13 cellular contexts compared by ENCODE assay signal in the genomic region with DNA sequence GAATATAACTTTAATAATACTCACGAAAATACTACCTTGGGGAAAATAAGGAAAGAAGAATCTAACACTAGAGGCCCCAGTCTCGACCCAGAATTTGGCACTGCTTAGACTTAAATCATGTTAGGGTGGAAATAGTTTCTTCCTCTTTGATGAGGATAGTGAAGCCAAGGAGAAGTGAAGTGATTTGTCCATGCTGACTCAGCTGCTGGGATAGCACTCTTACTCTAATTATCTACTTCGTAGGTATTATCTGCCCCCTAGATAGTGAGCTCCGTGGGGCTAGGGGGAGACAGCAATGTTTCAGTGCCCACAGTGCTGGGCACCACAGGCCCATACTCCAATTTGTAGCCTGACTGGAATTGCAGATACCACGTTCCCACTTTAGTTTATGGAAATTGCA. TPM values are rescaled to one million over a fixed set of nuclear protein-coding genes. Genes with fewer than 3 reads are reported as not detected.
DNase-seq lines count a peak whose midpoint lies in the region; ATAC-seq, FAIRE-seq and TF ChIP-seq lines count a peak whose summit lies in the region.
"Had no signal": no experiment of that assay in that cellular context is flagged by ENCODE, and none has a peak within 500 bp of the region (broad histone marks: within the 10 kb centered on the region; RNA-seq: fewer than 3 reads in every experiment).

No MANE protein-coding gene starts in this region.

- H3K4me2 ChIP-seq in H9 (ENCODE audit: insufficient read depth, insufficient read length, low read length) (peak overlapping the region; percentile 83), keratinocyte (ENCODE audit: control insufficient read depth, extremely low read depth, insufficient read depth, low read depth, low read length) (peak overlapping the region; percentile 98)

- no peak overlapping the region for H3K23ac ChIP-seq in H9 (ENCODE audit: insufficient read length, low read depth, low read length)

- H3K14ac ChIP-seq in H9 (ENCODE audit: insufficient read depth, low read length), result no peak overlapping the region

- no peak overlapping the region for H4K8ac ChIP-seq in H9 (replicated peaks; ENCODE audit: insufficient read length, low read depth, low read length)

- peaks cover 22% of the 10 kb centered on the region for H3K23me2 ChIP-seq in H9 (ENCODE audit: insufficient read length, low read depth, low read length, poor library complexity, severe bottlenecking)

- no peak overlapping the region for H2BK120ac ChIP-seq in H9 (ENCODE audit: low read depth, low read length, poor library complexity, severe bottlenecking)

- H3K9me1 ChIP-seq in keratinocyte (ENCODE audit: control insufficient read depth, extremely low read depth, insufficient read depth, low read length), result no peaks in the 10 kb centered on the region

- no peaks in the 10 kb centered on the region for H3K79me1 ChIP-seq in H9 (ENCODE audit: insufficient read depth, low read depth, low read length, poor library complexity, severe bottlenecking)

- H2AFZ ChIP-seq in H9 (ENCODE audit: low read length), result no peak overlapping the region
- H2AFZ ChIP-seq in keratinocyte (ENCODE audit: control insufficient read depth, low read length), result no peak overlapping the region

- dilution Hi-C loops in keratinocyte (cut with MboI; ENCODE audit: extremely low pct_ligation_motif_present, low sequenced_read_pairs), result no loop called here

- peaks cover 51% of the 10 kb centered on the region for H3K27me3 Mint-ChIP-seq in H9 (ENCODE audit: low read depth)

- no peak overlapping the region for H4K91ac ChIP-seq in H9 (ENCODE audit: insufficient read length, low read depth, low read length)

- no peak overlapping the region for H3K4ac ChIP-seq in H9 (ENCODE audit: low read depth, low read length)

- CTCF ChIA-PET in AG04449 (lab: Yijun Ruan, JAX), result interaction anchor here (0.7 to 2.6 kb wide), 5 partner anchors 18 to 162 kb away, joined by 3 to 8 read pairs (median 3); no protein-coding TSS in a partner anchor

- TF ChIP-seq CTCF in AG04449 (IDR thresholded peaks at IDR 0.05; ENCODE audit: insufficient read depth, low read length, missing control alignments) (no peak), H9 (conservative IDR thresholded peaks at IDR 0.05) (no peak), body of pancreas (IDR thresholded peaks at IDR 0.05) (no peak), keratinocyte (optimal IDR thresholded peaks at IDR 0.05 in 1 of 3, IDR thresholded peaks at IDR 0.05 in 1 of 3, conservative IDR thresholded peaks at IDR 0.05 in 1 of 3; ENCODE audit: extremely low read depth in 1 of 3, insufficient read depth in 2 of 3, low read length in 3 of 3) (no peak)

- H3K36me3 Mint-ChIP-seq in H9 (ENCODE audit: insufficient read depth in 1 of 3, low read depth in 3 of 3), result peaks cover 0 to 3% (median 0%) of the 10 kb centered on the region in 3 experiments; a peak in 1 of 7 replicates

- H3K4me1 Mint-ChIP-seq in H9, result peaks cover 33 to 43% of the 10 kb centered on the region in 2 experiments

- POLR2A ChIA-PET in AG04449 (lab: Yijun Ruan, JAX), result no interaction called here

- ATAC-seq in body of pancreas (no peak), left lobe of liver (no peak), GM19455 (IDR thresholded peaks at IDR 0.05; ENCODE audit: unreplicated experiment) (no peak), GM18909 (IDR thresholded peaks at IDR 0.05; ENCODE audit: poor library complexity, unreplicated experiment) (no peak)
- ATAC-seq: HCT116 had no signal

- H3K4me3 Mint-ChIP-seq in H9, result peak overlapping the region; percentile 74 to 88
- H3K4me3 Mint-ChIP-seq: activated CD4-positive, alpha-beta memory T cell treated with anti-CD3 and anti-CD28 coated beads, Interleukin-2, amount 10 ng/mL, durations not matched to agents 7 days and 5 days had no signal

- H3K9ac ChIP-seq in H9 (ENCODE audit: extremely low read depth, insufficient read length, low read length) (no peak overlapping the region), keratinocyte (ENCODE audit: control insufficient read depth, extremely low read depth, insufficient read depth, low read length) (peak overlapping the region; percentile 70)

- H3K4me3 ChIP-seq in AG04449 (ENCODE audit: low read depth, low read length) (peak overlapping the region; percentile 32), body of pancreas (no peak overlapping the region), keratinocyte (ENCODE audit: control insufficient read depth in 2 of 3, extremely low read depth in 1 of 3, insufficient read depth in 2 of 3, low read depth in 1 of 3, low read length in 3 of 3) (peak overlapping the region; percentile 74 to 91 (median 77))
- H3K4me3 ChIP-seq: transverse colon had no signal

- H3K36me3 ChIP-seq in body of pancreas (replicated peaks in 1 of 2; ENCODE audit: insufficient read depth in 1 of 2, low read depth in 2 of 2) (no peaks in the 10 kb centered on the region), keratinocyte (ENCODE audit: control insufficient read depth in 2 of 2, extremely low read depth in 1 of 2, insufficient read depth in 2 of 2, low read length in 2 of 2) (peaks cover 3 to 15% of the 10 kb centered on the region in 2 experiments)
- H3K36me3 ChIP-seq: transverse colon had no signal

- no peak overlapping the region for H3K56ac ChIP-seq in H9 (ENCODE audit: insufficient read length, low read depth, low read length)

- TF ChIP-seq POLR2A in body of pancreas (IDR thresholded peaks at IDR 0.05), result no peak

- no peak overlapping the region for H2BK12ac ChIP-seq in H9 (ENCODE audit: insufficient read length, low read depth, low read length)

- no peak overlapping the region for H3K27ac ChIP-seq in H9 (ENCODE audit: insufficient read length, low read depth, low read length)
- H3K27ac ChIP-seq in body of pancreas, result peak overlapping the region; percentile 28 to 67 (median 46)
- peak overlapping the region; percentile 70 for H3K27ac ChIP-seq in keratinocyte (ENCODE audit: control insufficient read depth, insufficient read depth, low read length)
- H3K27ac ChIP-seq: transverse colon had no signal

- intact Hi-C loops in body of pancreas (cut with DNase I), result no loop called here

- H3T11ph ChIP-seq in H9 (ENCODE audit: low read length), result no peak overlapping the region

- H3K27me3 ChIP-seq in H9 (ENCODE audit: insufficient read depth, low read length) (peaks cover 26% of the 10 kb centered on the region; the same call in 1 of the 2 replicates), body of pancreas (no peaks in the 10 kb centered on the region), keratinocyte (ENCODE audit: control insufficient read depth, extremely low read depth, insufficient read depth, low read length) (no peaks in the 10 kb centered on the region)

- no peaks in the 10 kb centered on the region for H3K79me2 ChIP-seq in H9 (ENCODE audit: insufficient read depth, low read length)
- H3K79me2 ChIP-seq in keratinocyte (ENCODE audit: control insufficient read depth, insufficient read depth, low read length), result peaks cover 74% of the 10 kb centered on the region

- 0 out of 2 replicates have a peak, but pooled peaks cover 2% of the 10 kb centered on the region for H3K4me1 ChIP-seq in H9 (ENCODE audit: insufficient read depth, low read length)
- H3K4me1 ChIP-seq in body of pancreas, result peaks cover 72% of the 10 kb centered on the region
- H3K4me1 ChIP-seq in keratinocyte (ENCODE audit: control insufficient read depth, extremely low read depth, insufficient read depth, low read length), result peaks cover 56% of the 10 kb centered on the region

- H3K18ac ChIP-seq in H9 (ENCODE audit: insufficient read length, low read depth, low read length), result no peak overlapping the region

- no peaks in the 10 kb centered on the region for H3K9me3 Mint-ChIP-seq in H9
- H3K9me3 Mint-ChIP-seq: activated CD4-positive, alpha-beta memory T cell treated with anti-CD3 and anti-CD28 coated beads, Interleukin-2, amount 10 ng/mL, durations not matched to agents 7 days and 5 days had no signal

- DNase-seq in AG04449 (ENCODE audit: low read depth, low spot score) (no peak), H9 (no peak), body of pancreas (no peak), keratinocyte (ENCODE audit: low read depth, low spot score) (no peak), left lobe of liver (ENCODE audit: low spot score) (no peak), ureter (ENCODE audit: low spot score) (no peak)
- DNase-seq: activated CD4-positive, alpha-beta memory T cell treated with anti-CD3 and anti-CD28 coated beads, Interleukin-2, amount 10 ng/mL, durations not matched to agents 7 days and 5 days; NCI-H2029; transverse colon had no signal

- peak; percentile 46 for FAIRE-seq in keratinocyte (lab: Jason Lieb, UNC)
- FAIRE-seq: D721Med had no signal

- no peak overlapping the region for H3K27ac Mint-ChIP-seq in H9
- H3K27ac Mint-ChIP-seq: activated CD4-positive, alpha-beta memory T cell treated with anti-CD3 and anti-CD28 coated beads, Interleukin-2, amount 10 ng/mL, durations not matched to agents 7 days and 5 days had no signal

- no peak overlapping the region for H4K5ac ChIP-seq in H9 (ENCODE audit: insufficient read length, low read depth, low read length)

- H2BK5ac ChIP-seq in H9 (ENCODE audit: insufficient read length, low read length), result no peak overlapping the region

- H4K20me1 ChIP-seq in H9 (ENCODE audit: control insufficient read depth, insufficient read depth, insufficient read length), result peaks cover 2% of the 10 kb centered on the region
- no peaks in the 10 kb centered on the region for H4K20me1 ChIP-seq in keratinocyte (ENCODE audit: control insufficient read depth, extremely low read depth, insufficient read depth, low read length)

- no CpG with 5 or more reads among the region's 5 CpGs for WGBS in H9 (ENCODE audit: extremely low coverage, insufficient read length, low lambda C conversion rate)
- 12 to 13% methylated on average over 5 of the region's 5 CpGs for WGBS in body of pancreas, 2 donors

- H3K9me3 ChIP-seq in H9 (ENCODE audit: control insufficient read depth, low read depth, low read length), result no peaks in the 10 kb centered on the region
- no peaks in the 10 kb centered on the region for H3K9me3 ChIP-seq in body of pancreas
- no peaks in the 10 kb centered on the region for H3K9me3 ChIP-seq in keratinocyte (ENCODE audit: control insufficient read depth, low read depth, low read length)
- H3K9me3 ChIP-seq: transverse colon had no signal

- H2BK20ac ChIP-seq in H9 (ENCODE audit: low read depth, low read length, poor library complexity, severe bottlenecking), result no peak overlapping the region

- H2AK5ac ChIP-seq in H9 (ENCODE audit: insufficient read length, low read length), result no peak overlapping the region

- H2BK15ac ChIP-seq in H9 (ENCODE audit: low read depth, low read length), result no peak overlapping the region

RNA-seq across cellular contexts. Expression of a gene that starts 2.6 kb away (rescaled TPM):
- total RNA-seq in H9 (2021) (10.4 and 10.8 TPM in 2 replicates), body of pancreas (10 to 100 TPM; 12.2 to 36.3 TPM), left lobe of liver (5.0 TPM), ureter (17.9 TPM)
- 18.7 to 57.6 TPM (median 32.1 TPM) in 3 replicates for polyA plus RNA-seq in keratinocyte
- polyA plus RNA-seq in keratinocyte (2011; ENCODE audit: low read depth), result 48.7 TPM
- polyA plus RNA-seq in keratinocyte (2011; cell fraction: cytosol; rRNA removed), result 47.7 and 50.2 TPM in 2 replicates
- polyA plus RNA-seq in keratinocyte (2011; cell fraction: nucleus; rRNA removed), result 33.7 and 34.6 TPM in 2 replicates
- polyA plus RNA-seq in keratinocyte (2012; ENCODE audit: low replicate concordance), result 49.3 and 53.0 TPM in 2 replicates
- polyA minus RNA-seq in keratinocyte, result 33.7 to 42.3 TPM (median 35.1 TPM) in 3 replicates
- 30.9 TPM for polyA minus RNA-seq in keratinocyte (2011; cell fraction: cytosol; rRNA and poly(A)+ RNA removed)
- polyA minus RNA-seq in keratinocyte (2011; cell fraction: nucleus; rRNA and poly(A)+ RNA removed), result 25.3 and 31.6 TPM in 2 replicates

Comparison
In these comparisons a context has a peak if more than half of its experiments do, and no peak if none do; other contexts are left out.
1. H3K4me3 ChIP-seq: peak in AG04449 (single experiment) and keratinocyte (3 of 3); none in body of pancreas (0 of 2).